14 cellular contexts compared by ENCODE assay signal in the genomic region with DNA sequence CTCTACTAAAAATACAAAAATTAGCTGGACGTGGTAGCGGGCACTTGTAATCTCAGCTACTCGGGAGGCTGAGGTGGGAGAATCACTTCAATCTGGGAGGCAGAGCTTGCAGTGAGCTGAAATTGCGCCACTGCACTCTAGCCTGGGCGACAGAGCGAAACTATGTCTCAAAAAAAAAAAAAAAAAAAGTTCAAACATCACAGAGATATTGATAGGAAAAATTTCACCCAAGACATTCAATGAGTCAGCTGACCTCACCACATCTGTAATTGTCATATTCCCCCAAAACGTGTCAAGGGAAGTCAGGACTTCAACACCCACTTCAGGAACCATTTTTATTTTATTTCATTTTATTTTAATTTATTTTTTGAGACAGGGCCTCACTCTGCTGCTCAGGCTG. TPM values are rescaled to one million over a fixed set of nuclear protein-coding genes. Genes with fewer than 3 reads are reported as not detected.
DNase-seq lines count a peak whose midpoint lies in the region; ATAC-seq and TF ChIP-seq lines count a peak whose summit lies in the region.
"Had no signal": no experiment of that assay in that cellular context is flagged by ENCODE, and none has a peak within 500 bp of the region (broad histone marks: within the 10 kb centered on the region; RNA-seq: fewer than 3 reads in every experiment).

No MANE protein-coding gene starts in this region.

- no peak for DNase-seq in activated T-cell treated with anti-CD3 and anti-CD28 coated beads, Interleukin-2, amount 50 U/mL, for 24 hours
- DNase-seq in activated T-cell treated with anti-CD3 and anti-CD28 coated beads, Interleukin-2, amount 50 U/mL, for 1 hour = no peak
- no peak for DNase-seq in stimulated activated naive CD8-positive, alpha-beta T cell treated with anti-CD3 and anti-CD28 coated beads, Interleukin-15, Interleukin-2, amounts not matched to agents 100 U/mL and 50 U/mL, for 24 hours
- DNase-seq in stimulated activated naive CD8-positive, alpha-beta T cell treated with anti-CD3 and anti-CD28 coated beads, Interleukin-15, amount 100 ng/mL, for 72 hours = no peak
- no peak for DNase-seq in activated naive CD8-positive, alpha-beta T cell treated with anti-CD3 and anti-CD28 coated beads, Interleukin-2, amount 50 U/mL, for 24 hours
- no peak for DNase-seq in type B pancreatic cell (ENCODE audit: extremely low spot score, unreplicated experiment)
- DNase-seq: C1 segment of cervical spinal cord; Caco-2; CD4-positive, alpha-beta memory T cell; DMS153; DND-41; GOT3; HFFc6 had no signal

- H3K4me1 Mint-ChIP-seq in activated T-cell treated with anti-CD3 and anti-CD28 coated beads, Interleukin-2, amount 50 U/mL, for 24 hours (ENCODE audit: low read depth) = peaks cover 6% of the 10 kb centered on the region
- H3K4me1 Mint-ChIP-seq in stimulated activated naive CD8-positive, alpha-beta T cell treated with anti-CD3 and anti-CD28 coated beads, Interleukin-15, amount 100 ng/mL, for 72 hours = peaks cover 6% of the 10 kb centered on the region
- H3K4me1 Mint-ChIP-seq in activated naive CD8-positive, alpha-beta T cell treated with anti-CD3 and anti-CD28 coated beads, Interleukin-2, amount 50 U/mL, for 24 hours = peaks cover 8% of the 10 kb centered on the region
- H3K4me1 Mint-ChIP-seq in type B pancreatic cell (ENCODE audit: unreplicated experiment) = no peaks in the 10 kb centered on the region
- H3K4me1 Mint-ChIP-seq: CD4-positive, alpha-beta memory T cell had no signal

- no peak for TF ChIP-seq CTCF in type B pancreatic cell (conservative IDR thresholded peaks at IDR 0.05)

- no peaks in the 10 kb centered on the region for H3K36me3 Mint-ChIP-seq in activated T-cell treated with anti-CD3 and anti-CD28 coated beads, Interleukin-2, amount 50 U/mL, for 24 hours (ENCODE audit: low read depth)
- no peaks in the 10 kb centered on the region for H3K36me3 Mint-ChIP-seq in activated naive CD8-positive, alpha-beta T cell treated with anti-CD3 and anti-CD28 coated beads, Interleukin-2, amount 50 U/mL, for 24 hours (ENCODE audit: low read depth)
- H3K36me3 Mint-ChIP-seq in type B pancreatic cell = no peaks in the 10 kb centered on the region
- H3K36me3 Mint-ChIP-seq: CD4-positive, alpha-beta memory T cell had no signal

- ATAC-seq in stimulated activated naive CD8-positive, alpha-beta T cell treated with anti-CD3 and anti-CD28 coated beads, Interleukin-15, Interleukin-2, amounts not matched to agents 100 U/mL and 50 U/mL, for 24 hours = peak; percentile 77
- no peak for ATAC-seq in stimulated activated naive CD8-positive, alpha-beta T cell treated with anti-CD3 and anti-CD28 coated beads, Interleukin-15, amount 100 ng/mL, for 72 hours
- ATAC-seq in activated naive CD8-positive, alpha-beta T cell treated with anti-CD3 and anti-CD28 coated beads, Interleukin-2, amount 50 U/mL, for 24 hours = peak; percentile 73

- peaks cover 4% of the 10 kb centered on the region for H3K27me3 Mint-ChIP-seq in activated T-cell treated with anti-CD3 and anti-CD28 coated beads, Interleukin-2, amount 50 U/mL, for 24 hours
- H3K27me3 Mint-ChIP-seq in stimulated activated naive CD8-positive, alpha-beta T cell treated with anti-CD3 and anti-CD28 coated beads, Interleukin-15, amount 100 ng/mL, for 72 hours = peaks cover 22% of the 10 kb centered on the region
- H3K27me3 Mint-ChIP-seq in activated naive CD8-positive, alpha-beta T cell treated with anti-CD3 and anti-CD28 coated beads, Interleukin-2, amount 50 U/mL, for 24 hours = peaks cover 6% of the 10 kb centered on the region
- H3K27me3 Mint-ChIP-seq in type B pancreatic cell = peaks cover 4% of the 10 kb centered on the region

- H3K27ac Mint-ChIP-seq in activated T-cell treated with anti-CD3 and anti-CD28 coated beads, Interleukin-2, amount 50 U/mL, for 24 hours = peak overlapping the region; percentile 59
- H3K27ac Mint-ChIP-seq in stimulated activated naive CD8-positive, alpha-beta T cell treated with anti-CD3 and anti-CD28 coated beads, Interleukin-15, amount 100 ng/mL, for 72 hours = no peak overlapping the region
- H3K27ac Mint-ChIP-seq in activated naive CD8-positive, alpha-beta T cell treated with anti-CD3 and anti-CD28 coated beads, Interleukin-2, amount 50 U/mL, for 24 hours = peak overlapping the region; percentile 70
- H3K27ac Mint-ChIP-seq in type B pancreatic cell = no peak overlapping the region
- H3K27ac Mint-ChIP-seq: HFFc6 had no signal

- no peaks in the 10 kb centered on the region for H3K9me3 Mint-ChIP-seq in activated T-cell treated with anti-CD3 and anti-CD28 coated beads, Interleukin-2, amount 50 U/mL, for 24 hours
- no peaks in the 10 kb centered on the region for H3K9me3 Mint-ChIP-seq in stimulated activated naive CD8-positive, alpha-beta T cell treated with anti-CD3 and anti-CD28 coated beads, Interleukin-15, amount 100 ng/mL, for 72 hours
- H3K9me3 Mint-ChIP-seq in activated naive CD8-positive, alpha-beta T cell treated with anti-CD3 and anti-CD28 coated beads, Interleukin-2, amount 50 U/mL, for 24 hours = no peaks in the 10 kb centered on the region
- no peaks in the 10 kb centered on the region for H3K9me3 Mint-ChIP-seq in type B pancreatic cell
- H3K9me3 Mint-ChIP-seq: CD4-positive, alpha-beta memory T cell; HFFc6 had no signal

- H3K4me3 Mint-ChIP-seq in activated T-cell treated with anti-CD3 and anti-CD28 coated beads, Interleukin-2, amount 50 U/mL, for 24 hours = no peak overlapping the region
- H3K4me3 Mint-ChIP-seq in stimulated activated naive CD8-positive, alpha-beta T cell treated with anti-CD3 and anti-CD28 coated beads, Interleukin-15, amount 100 ng/mL, for 72 hours = no peak overlapping the region
- H3K4me3 Mint-ChIP-seq in activated naive CD8-positive, alpha-beta T cell treated with anti-CD3 and anti-CD28 coated beads, Interleukin-2, amount 50 U/mL, for 24 hours = no peak overlapping the region
- H3K4me3 Mint-ChIP-seq in type B pancreatic cell = no peak overlapping the region
- H3K4me3 Mint-ChIP-seq: CD4-positive, alpha-beta memory T cell; HFFc6 had no signal

RNA-seq across cellular contexts. Expression of gene PRSS27, which starts 8.0 kb away (rescaled TPM):
- total RNA-seq in type B pancreatic cell (ENCODE audit: low replicate concordance) = 19.0 and 24.6 TPM in 2 replicates

RNA-seq across cellular contexts. Expression of gene SRRM2, which starts 24.4 kb away (rescaled TPM):
- total RNA-seq in type B pancreatic cell (ENCODE audit: low replicate concordance) = 620 and 749 TPM in 2 replicates

RNA-seq across cellular contexts. Expression of gene KCTD5, which starts 45.7 kb away (rescaled TPM):
- 25.1 and 30.5 TPM in 2 replicates for total RNA-seq in type B pancreatic cell (ENCODE audit: low replicate concordance)

RNA-seq across cellular contexts. Expression of gene ELOB, which starts 49.0 kb away (rescaled TPM):
- total RNA-seq in type B pancreatic cell (ENCODE audit: low replicate concordance) = 237 and 243 TPM in 2 replicates

RNA-seq across cellular contexts. Expression of gene PRSS33, which starts 59.3 kb away (rescaled TPM):
- total RNA-seq in type B pancreatic cell (ENCODE audit: low replicate concordance) = 0.39 and 2.4 TPM in 2 replicates
- total RNA-seq: A673; Caco-2; CD4-positive, alpha-beta memory T cell; HFFc6 had no signal

Comparison
In these comparisons a context has a peak if more than half of its experiments do, and no peak if none do; other contexts are left out.
1. H3K27ac Mint-ChIP-seq: peak in activated T-cell treated with anti-CD3 and anti-CD28 coated beads, Interleukin-2, amount 50 U/mL, for 24 hours (single experiment) and activated naive CD8-positive, alpha-beta T cell treated with anti-CD3 and anti-CD28 coated beads, Interleukin-2, amount 50 U/mL, for 24 hours (single experiment); none in stimulated activated naive CD8-positive, alpha-beta T cell treated with anti-CD3 and anti-CD28 coated beads, Interleukin-15, amount 100 ng/mL, for 72 hours (0 of 2) and type B pancreatic cell (single experiment).